1 cellular context compared by ENCODE assay signal in genomic region chrX:34560180-34560579, GRCh38.
TF ChIP-seq lines count a peak whose summit lies in the region.

No MANE protein-coding gene starts in this region.

TF ChIP-seq in GM23338, 12 proteins besides CTCF, POLR2A, EP300 and RAD21 (continued from another document):
- TF ChIP-seq, protein P1, sequence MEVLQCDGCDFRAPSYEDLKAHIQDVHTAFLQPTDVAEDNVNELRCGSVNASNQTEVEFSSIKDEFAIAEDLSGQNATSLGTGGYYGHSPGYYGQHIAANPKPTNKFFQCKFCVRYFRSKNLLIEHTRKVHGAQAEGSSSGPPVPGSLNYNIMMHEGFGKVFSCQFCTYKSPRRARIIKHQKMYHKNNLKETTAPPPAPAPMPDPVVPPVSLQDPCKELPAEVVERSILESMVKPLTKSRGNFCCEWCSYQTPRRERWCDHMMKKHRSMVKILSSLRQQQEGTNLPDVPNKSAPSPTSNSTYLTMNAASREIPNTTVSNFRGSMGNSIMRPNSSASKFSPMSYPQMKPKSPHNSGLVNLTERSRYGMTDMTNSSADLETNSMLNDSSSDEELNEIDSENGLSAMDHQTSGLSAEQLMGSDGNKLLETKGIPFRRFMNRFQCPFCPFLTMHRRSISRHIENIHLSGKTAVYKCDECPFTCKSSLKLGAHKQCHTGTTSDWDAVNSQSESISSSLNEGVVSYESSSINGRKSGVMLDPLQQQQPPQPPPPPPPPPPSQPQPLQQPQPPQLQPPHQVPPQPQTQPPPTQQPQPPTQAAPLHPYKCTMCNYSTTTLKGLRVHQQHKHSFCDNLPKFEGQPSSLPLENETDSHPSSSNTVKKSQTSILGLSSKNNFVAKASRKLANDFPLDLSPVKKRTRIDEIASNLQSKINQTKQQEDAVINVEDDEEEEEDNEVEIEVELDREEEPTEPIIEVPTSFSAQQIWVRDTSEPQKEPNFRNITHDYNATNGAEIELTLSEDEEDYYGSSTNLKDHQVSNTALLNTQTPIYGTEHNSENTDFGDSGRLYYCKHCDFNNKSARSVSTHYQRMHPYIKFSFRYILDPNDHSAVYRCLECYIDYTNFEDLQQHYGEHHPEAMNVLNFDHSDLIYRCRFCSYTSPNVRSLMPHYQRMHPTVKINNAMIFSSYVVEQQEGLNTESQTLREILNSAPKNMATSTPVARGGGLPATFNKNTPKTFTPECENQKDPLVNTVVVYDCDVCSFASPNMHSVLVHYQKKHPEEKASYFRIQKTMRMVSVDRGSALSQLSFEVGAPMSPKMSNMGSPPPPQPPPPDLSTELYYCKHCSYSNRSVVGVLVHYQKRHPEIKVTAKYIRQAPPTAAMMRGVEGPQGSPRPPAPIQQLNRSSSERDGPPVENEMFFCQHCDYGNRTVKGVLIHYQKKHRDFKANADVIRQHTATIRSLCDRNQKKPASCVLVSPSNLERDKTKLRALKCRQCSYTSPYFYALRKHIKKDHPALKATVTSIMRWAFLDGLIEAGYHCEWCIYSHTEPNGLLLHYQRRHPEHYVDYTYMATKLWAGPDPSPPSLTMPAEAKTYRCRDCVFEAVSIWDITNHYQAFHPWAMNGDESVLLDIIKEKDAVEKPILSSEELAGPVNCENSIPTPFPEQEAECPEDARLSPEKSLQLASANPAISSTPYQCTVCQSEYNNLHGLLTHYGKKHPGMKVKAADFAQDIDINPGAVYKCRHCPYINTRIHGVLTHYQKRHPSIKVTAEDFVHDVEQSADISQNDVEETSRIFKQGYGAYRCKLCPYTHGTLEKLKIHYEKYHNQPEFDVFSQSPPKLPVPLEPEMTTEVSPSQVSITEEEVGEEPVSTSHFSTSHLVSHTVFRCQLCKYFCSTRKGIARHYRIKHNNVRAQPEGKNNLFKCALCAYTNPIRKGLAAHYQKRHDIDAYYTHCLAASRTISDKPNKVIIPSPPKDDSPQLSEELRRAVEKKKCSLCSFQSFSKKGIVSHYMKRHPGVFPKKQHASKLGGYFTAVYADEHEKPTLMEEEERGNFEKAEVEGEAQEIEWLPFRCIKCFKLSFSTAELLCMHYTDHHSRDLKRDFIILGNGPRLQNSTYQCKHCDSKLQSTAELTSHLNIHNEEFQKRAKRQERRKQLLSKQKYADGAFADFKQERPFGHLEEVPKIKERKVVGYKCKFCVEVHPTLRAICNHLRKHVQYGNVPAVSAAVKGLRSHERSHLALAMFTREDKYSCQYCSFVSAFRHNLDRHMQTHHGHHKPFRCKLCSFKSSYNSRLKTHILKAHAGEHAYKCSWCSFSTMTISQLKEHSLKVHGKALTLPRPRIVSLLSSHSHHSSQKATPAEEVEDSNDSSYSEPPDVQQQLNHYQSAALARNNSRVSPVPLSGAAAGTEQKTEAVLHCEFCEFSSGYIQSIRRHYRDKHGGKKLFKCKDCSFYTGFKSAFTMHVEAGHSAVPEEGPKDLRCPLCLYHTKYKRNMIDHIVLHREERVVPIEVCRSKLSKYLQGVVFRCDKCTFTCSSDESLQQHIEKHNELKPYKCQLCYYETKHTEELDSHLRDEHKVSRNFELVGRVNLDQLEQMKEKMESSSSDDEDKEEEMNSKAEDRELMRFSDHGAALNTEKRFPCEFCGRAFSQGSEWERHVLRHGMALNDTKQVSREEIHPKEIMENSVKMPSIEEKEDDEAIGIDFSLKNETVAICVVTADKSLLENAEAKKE (CRISPR knock-in tag; IDR thresholded peaks at IDR 0.05), result peak; percentile 73
